ENCODE assay signal across 18 cellular contexts in the genomic region with DNA sequence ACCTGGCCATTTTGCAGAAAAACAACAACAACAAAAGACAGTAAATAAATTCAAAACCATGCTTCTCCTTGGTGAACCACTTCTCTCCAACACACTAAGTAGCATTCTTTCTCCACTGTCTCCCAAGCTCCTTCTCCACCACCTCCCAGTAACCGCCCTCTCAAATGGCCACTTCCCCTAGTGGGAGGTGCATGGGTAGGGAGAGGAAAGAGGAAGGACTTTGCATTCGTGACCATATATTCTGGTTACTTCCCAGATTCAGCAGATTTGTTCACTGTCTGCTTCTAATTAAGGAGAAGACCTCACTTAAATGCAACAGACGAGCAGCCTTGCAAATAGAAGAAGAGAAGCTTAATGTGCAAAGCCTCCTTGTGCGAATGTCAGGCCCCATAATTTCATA.
DNase-seq lines count a peak whose midpoint lies in the region; ATAC-seq, FAIRE-seq and TF ChIP-seq lines count a peak whose summit lies in the region.
"Had no signal": no experiment of that assay in that cellular context is flagged by ENCODE, and none has a peak within 500 bp of the region (broad histone marks: within the 10 kb centered on the region; RNA-seq: fewer than 3 reads in every experiment).

No MANE protein-coding gene starts in this region.

- ATAC-seq in K562 (peak; percentile 88), mucosa of descending colon (peak; percentile 43), HG03521 (IDR thresholded peaks at IDR 0.05; ENCODE audit: unreplicated experiment) (no peak)
- no peak for ATAC-seq in activated CD8-positive, alpha-beta T cell treated with anti-CD3 and anti-CD28 coated beads for 36 hours
- ATAC-seq: activated CD8-positive, alpha-beta T cell treated with anti-CD3 and anti-CD28 coated beads, Interleukin-2, amount 10 ng/mL, durations not matched to agents 7 days and 5 days; activated T-cell treated with anti-CD3 and anti-CD28 coated beads, Interleukin-2, amount 50 U/mL, for 72 hours; Panc1; stimulated activated naive CD8-positive, alpha-beta T cell treated with anti-CD3 and anti-CD28 coated beads, Interleukin-15, Interleukin-2, amounts not matched to agents 100 U/mL and 50 U/mL, for 24 hours had no signal

- no peaks in the 10 kb centered on the region for H4K20me1 ChIP-seq in K562 (replicated peaks; ENCODE audit: control insufficient read depth, insufficient read depth, low read length)

- H3K36me3 Mint-ChIP-seq in CD14-positive monocyte: peaks cover 0 to 3% of the 10 kb centered on the region in 2 donors
- H3K36me3 Mint-ChIP-seq in activated CD8-positive, alpha-beta T cell treated with anti-CD3 and anti-CD28 coated beads for 36 hours (ENCODE audit: low read depth): no peaks in the 10 kb centered on the region
- H3K36me3 Mint-ChIP-seq: activated naive CD4-positive, alpha-beta T cell treated with anti-CD3 and anti-CD28 coated beads, Interleukin-2, amount 50 U/mL, for 24 hours; type B pancreatic cell had no signal

- H3K36me3 ChIP-seq in K562 (ENCODE audit: control insufficient read depth, insufficient read depth, low read length) (no peaks in the 10 kb centered on the region), mucosa of descending colon (ENCODE audit: low read depth) (no peaks in the 10 kb centered on the region), brain microvascular endothelial cell (replicated peaks) (no peaks in the 10 kb centered on the region)
- H3K36me3 ChIP-seq: sigmoid colon had no signal

- H3K27me3 ChIP-seq in K562 (ENCODE audit: control insufficient read depth in 2 of 2, insufficient read depth in 2 of 2, low read length in 2 of 2) (no peaks in the 10 kb centered on the region), brain microvascular endothelial cell (replicated peaks) (no peaks in the 10 kb centered on the region)
- H3K27me3 ChIP-seq: sigmoid colon had no signal

- H3K4me2 ChIP-seq in K562 (ENCODE audit: insufficient read depth, low read length): peak overlapping the region; percentile 32

- intact Hi-C loops in CD14-positive monocyte (cut with micrococcal nuclease) (no loop called here), K562 (cut with micrococcal nuclease) (no loop called here), mucosa of descending colon (cut with DNase I, micrococcal nuclease) (no loop called here)
- intact Hi-C loops in activated CD8-positive, alpha-beta T cell treated with anti-CD3 and anti-CD28 coated beads for 36 hours (cut with micrococcal nuclease): no loop called here

- H3K4me3 Mint-ChIP-seq in CD14-positive monocyte: peak overlapping the region in 1 of 2 donors; percentile 70
- H3K4me3 Mint-ChIP-seq in activated CD8-positive, alpha-beta T cell treated with anti-CD3 and anti-CD28 coated beads for 36 hours: no peak overlapping the region
- H3K4me3 Mint-ChIP-seq: activated CD8-positive, alpha-beta T cell treated with anti-CD3 and anti-CD28 coated beads, Interleukin-2, amount 10 ng/mL, durations not matched to agents 7 days and 5 days; activated naive CD4-positive, alpha-beta T cell treated with anti-CD3 and anti-CD28 coated beads, Interleukin-2, amount 50 U/mL, for 24 hours; activated T-cell treated with anti-CD3 and anti-CD28 coated beads, Interleukin-2, amount 50 U/mL, for 72 hours; type B pancreatic cell had no signal

- H3K79me2 ChIP-seq in K562 (ENCODE audit: control insufficient read depth, insufficient read depth, low read length): no peaks in the 10 kb centered on the region

- peaks cover 0 to 8% (median 1%) of the 10 kb centered on the region in 3 donors for H3K27me3 Mint-ChIP-seq in CD14-positive monocyte (ENCODE audit: low read depth in 3 of 3)
- no peaks in the 10 kb centered on the region for H3K27me3 Mint-ChIP-seq in activated CD8-positive, alpha-beta T cell treated with anti-CD3 and anti-CD28 coated beads for 36 hours
- H3K27me3 Mint-ChIP-seq: activated naive CD4-positive, alpha-beta T cell treated with anti-CD3 and anti-CD28 coated beads, Interleukin-2, amount 50 U/mL, for 24 hours; type B pancreatic cell had no signal

- TF ChIP-seq EP300 in K562 (IDR thresholded peaks at IDR 0.05; ENCODE audit: low read length): no peak

- POLR2A ChIA-PET in K562 (lab: Yijun Ruan, JAX): interaction anchor here (1.6 kb wide), 1 partner anchor 16 kb away, joined by 3 read pairs; no protein-coding TSS in a partner anchor
- POLR2A ChIA-PET in activated CD8-positive, alpha-beta T cell treated with anti-CD3 and anti-CD28 coated beads for 36 hours (lab: Charles Lee): no interaction called here

- no peak overlapping the region for H3K9ac ChIP-seq in K562 (ENCODE audit: insufficient read depth in 1 of 2, low read depth in 2 of 2, low read length in 2 of 2)

- FAIRE-seq in K562 (lab: Jason Lieb, UNC): peak; percentile 81
- FAIRE-seq: endometrium had no signal

- H3K9me3 ChIP-seq in K562 (replicated peaks; ENCODE audit: control insufficient read depth, insufficient read depth, low read depth, low read length) (no peaks in the 10 kb centered on the region), mucosa of descending colon (no peaks in the 10 kb centered on the region)
- H3K9me3 ChIP-seq: sigmoid colon had no signal

- H3K27ac Mint-ChIP-seq in CD14-positive monocyte: peak overlapping the region in 3 of 7 donors; percentile 32 to 53 (median 43)
- no peak overlapping the region for H3K27ac Mint-ChIP-seq in activated CD8-positive, alpha-beta T cell treated with anti-CD3 and anti-CD28 coated beads for 36 hours
- H3K27ac Mint-ChIP-seq: activated CD8-positive, alpha-beta T cell treated with anti-CD3 and anti-CD28 coated beads, Interleukin-2, amount 10 ng/mL, durations not matched to agents 7 days and 5 days; activated naive CD4-positive, alpha-beta T cell treated with anti-CD3 and anti-CD28 coated beads, Interleukin-2, amount 50 U/mL, for 24 hours; activated T-cell treated with anti-CD3 and anti-CD28 coated beads, Interleukin-2, amount 50 U/mL, for 72 hours; type B pancreatic cell had no signal

- CTCF ChIA-PET in K562 (lab: Yijun Ruan, JAX; ENCODE audit: low intra/inter-chr PET ratio): no interaction called here
- CTCF ChIA-PET in activated CD8-positive, alpha-beta T cell treated with anti-CD3 and anti-CD28 coated beads for 36 hours (lab: Charles Lee): no interaction called here

- no peak for TF ChIP-seq CTCF in CD14-positive monocyte (IDR thresholded peaks at IDR 0.05)
- TF ChIP-seq CTCF in NB4 (IDR thresholded peaks at IDR 0.05; ENCODE audit: low read depth, low read length): no peak
- no peak for TF ChIP-seq CTCF in K562 (IDR thresholded peaks at IDR 0.05 in 2 of 3, conservative IDR thresholded peaks at IDR 0.05 in 1 of 3; ENCODE audit: insufficient read depth in 2 of 3, low read depth in 1 of 3, low read length in 3 of 3)
- no peak for TF ChIP-seq CTCF in mucosa of descending colon (IDR thresholded peaks at IDR 0.05)
- no peak for TF ChIP-seq CTCF in activated CD8-positive, alpha-beta T cell treated with anti-CD3 and anti-CD28 coated beads for 36 hours (IDR thresholded peaks at IDR 0.05)
- no peak for TF ChIP-seq CTCF in brain microvascular endothelial cell (IDR thresholded peaks at IDR 0.05; ENCODE audit: low read depth, low read length, missing control alignments)

- H3K4me3 ChIP-seq in NB4 (ENCODE audit: low read depth, low read length) (no peak overlapping the region), K562 (no peak overlapping the region), mucosa of descending colon (no peak overlapping the region), brain microvascular endothelial cell (ENCODE audit: low read depth, low read length) (no peak overlapping the region)
- H3K4me3 ChIP-seq: sigmoid colon had no signal

- no peak for TF ChIP-seq RAD21 in K562 (CRISPR knock-in tag; conservative IDR thresholded peaks at IDR 0.05 in 1 of 2, IDR thresholded peaks at IDR 0.05 in 1 of 2)

- 31% methylated on average over 4 of the region's 4 CpGs for WGBS in K562 (ENCODE audit: insufficient coverage, low coverage, missing lambda C conversion rate)

- DNase-seq in CD14-positive monocyte (ENCODE audit: low spot score) (peak; percentile 66), NB4 (ENCODE audit: low read depth) (peak; percentile 47), K562 (ENCODE audit: extremely low read depth in 1 of 4, low spot score in 3 of 4) (peak in 3 of 4 experiments; percentile 7 to 60 (median 41)), mucosa of descending colon (peak in 1 of 3 donors; percentile 14), T-helper 1 cell (no peak), brain microvascular endothelial cell (no peak)
- no peak for DNase-seq in activated CD8-positive, alpha-beta T cell treated with anti-CD3 and anti-CD28 coated beads for 36 hours
- DNase-seq: activated CD8-positive, alpha-beta T cell treated with anti-CD3 and anti-CD28 coated beads, Interleukin-2, amount 10 ng/mL, durations not matched to agents 7 days and 5 days; activated T-cell treated with anti-CD3 and anti-CD28 coated beads, Interleukin-2, amount 50 U/mL, for 72 hours; GOT3; NCI-H1105 treated with DMSO at 0.1 percent for 48 hours; sigmoid colon; stimulated activated naive CD8-positive, alpha-beta T cell treated with anti-CD3 and anti-CD28 coated beads, Interleukin-15, Interleukin-2, amounts not matched to agents 100 U/mL and 50 U/mL, for 24 hours had no signal

- no peak overlapping the region for H3K27ac ChIP-seq in K562 (ENCODE audit: extremely low read depth, low read depth, low read length)
- no peak overlapping the region for H3K27ac ChIP-seq in brain microvascular endothelial cell
- H3K27ac ChIP-seq: sigmoid colon had no signal

- no TSS peak for BruUV-seq in K562 (replicated peaks; lab: Mats Ljungman, UMichigan)

- peak overlapping the region; percentile 69 for H2AFZ ChIP-seq in K562 (ENCODE audit: low read depth, low read length)

- no peaks in the 10 kb centered on the region for H3K9me1 ChIP-seq in K562 (ENCODE audit: control insufficient read depth, insufficient read depth, low read length)

- H3K9me3 Mint-ChIP-seq in CD14-positive monocyte: peaks cover 0 to 3% (median 0%) of the 10 kb centered on the region in 7 donors
- H3K9me3 Mint-ChIP-seq in activated CD8-positive, alpha-beta T cell treated with anti-CD3 and anti-CD28 coated beads for 36 hours: no peaks in the 10 kb centered on the region
- H3K9me3 Mint-ChIP-seq: activated naive CD4-positive, alpha-beta T cell treated with anti-CD3 and anti-CD28 coated beads, Interleukin-2, amount 50 U/mL, for 24 hours; type B pancreatic cell had no signal

- in situ Hi-C loops in K562 (cut with MboI) (no loop called here), brain microvascular endothelial cell (cut with HindIII; ENCODE audit: low pct_ligation_motif_present, low sequenced_read_pairs) (no loop called here)

- H3K4me1 Mint-ChIP-seq in CD14-positive monocyte: peaks cover 25% of the 10 kb centered on the region
- H3K4me1 Mint-ChIP-seq in activated CD8-positive, alpha-beta T cell treated with anti-CD3 and anti-CD28 coated beads for 36 hours (ENCODE audit: low read depth): no peaks in the 10 kb centered on the region
- H3K4me1 Mint-ChIP-seq: activated naive CD4-positive, alpha-beta T cell treated with anti-CD3 and anti-CD28 coated beads, Interleukin-2, amount 50 U/mL, for 24 hours had no signal

- H3K4me1 ChIP-seq in K562 (replicated peaks in 1 of 2; ENCODE audit: control insufficient read depth in 2 of 2, insufficient read depth in 2 of 2, low read length in 2 of 2) (peaks cover 5 to 17% of the 10 kb centered on the region in 2 experiments; a peak in 3 of 5 replicates), mucosa of descending colon (ENCODE audit: low read depth) (no peaks in the 10 kb centered on the region)

- TF ChIP-seq POLR2A in NB4 (IDR thresholded peaks at IDR 0.05; ENCODE audit: extremely low read depth, insufficient read length): no peak
- no peak for TF ChIP-seq POLR2A in K562 (conservative IDR thresholded peaks at IDR 0.05)

Comparison
In these comparisons a context has a peak if more than half of its experiments do, and no peak if none do; other contexts are left out.
1. DNase-seq: peak in CD14-positive monocyte (single experiment), NB4 (single experiment) and K562 (3 of 4); none in T-helper 1 cell (0 of 5), activated CD8-positive, alpha-beta T cell treated with anti-CD3 and anti-CD28 coated beads for 36 hours (single experiment) and brain microvascular endothelial cell (single experiment).
2. ATAC-seq: peak in K562 (single experiment) and mucosa of descending colon (single experiment); none in HG03521 (single experiment) and activated CD8-positive, alpha-beta T cell treated with anti-CD3 and anti-CD28 coated beads for 36 hours (single experiment).